ENCODE assay signal across 8 cellular contexts in genomic region chr14:72925815-72926291, GRCh38. TPM values are rescaled to one million over a fixed set of nuclear protein-coding genes. Genes with fewer than 3 reads are reported as not detected.
DNase-seq lines count a peak whose midpoint lies in the region; ATAC-seq and TF ChIP-seq lines count a peak whose summit lies in the region.

No MANE protein-coding gene starts in this region.

- H3K9ac ChIP-seq in iPS-20b (ENCODE audit: low read depth, low read length) = no peak overlapping the region

- H3K27ac Mint-ChIP-seq in activated CD8-positive, alpha-beta T cell treated with anti-CD3 and anti-CD28 coated beads for 36 hours = peak overlapping the region; percentile 91

- no peak for TF ChIP-seq EP300 in suprapubic skin (IDR thresholded peaks at IDR 0.05)

- H3K36me3 Mint-ChIP-seq in activated CD8-positive, alpha-beta T cell treated with anti-CD3 and anti-CD28 coated beads for 36 hours (ENCODE audit: low read depth) = peaks cover 8% of the 10 kb centered on the region

- peaks cover 4% of the 10 kb centered on the region for H3K27me3 Mint-ChIP-seq in activated CD8-positive, alpha-beta T cell treated with anti-CD3 and anti-CD28 coated beads for 36 hours

- H3K36me3 ChIP-seq in iPS-20b (ENCODE audit: insufficient read depth, low read depth, low read length) (no peaks in the 10 kb centered on the region), suprapubic skin (no peaks in the 10 kb centered on the region)

- ATAC-seq in GM18870 (IDR thresholded peaks at IDR 0.05; ENCODE audit: unreplicated experiment) (peak; percentile 17), HG02973 (IDR thresholded peaks at IDR 0.05; ENCODE audit: unreplicated experiment) (peak; percentile 12)
- no peak for ATAC-seq in activated CD8-positive, alpha-beta T cell treated with anti-CD3 and anti-CD28 coated beads for 36 hours

- no peak for DNase-seq in activated CD8-positive, alpha-beta T cell treated with anti-CD3 and anti-CD28 coated beads for 36 hours
- DNase-seq in suprapubic skin (ENCODE audit: low spot score in 2 of 2) = no peak
- no peak for DNase-seq in 8988T
- no peak for DNase-seq in NCI-H128 (lab: John Stamatoyannopoulos, UW; ENCODE audit: unreplicated experiment)
- no peak for DNase-seq in CD1c-positive myeloid dendritic cell (ENCODE audit: extremely low spot score)

- peaks cover 8% of the 10 kb centered on the region for H3K4me1 Mint-ChIP-seq in activated CD8-positive, alpha-beta T cell treated with anti-CD3 and anti-CD28 coated beads for 36 hours (ENCODE audit: low read depth)

- H3K27me3 ChIP-seq in iPS-20b (ENCODE audit: insufficient read depth, low read length) (peaks cover 15% of the 10 kb centered on the region), suprapubic skin (no peaks in the 10 kb centered on the region)

- H3K9me3 ChIP-seq in iPS-20b (ENCODE audit: insufficient read depth, low read depth, low read length) (no peaks in the 10 kb centered on the region), suprapubic skin (no peaks in the 10 kb centered on the region)

- no peak overlapping the region for H3K27ac ChIP-seq in iPS-20b (ENCODE audit: low read length)
- H3K27ac ChIP-seq in suprapubic skin = peak overlapping the region; percentile 60

- no peak for TF ChIP-seq CTCF in activated CD8-positive, alpha-beta T cell treated with anti-CD3 and anti-CD28 coated beads for 36 hours (IDR thresholded peaks at IDR 0.05)
- TF ChIP-seq CTCF in suprapubic skin (IDR thresholded peaks at IDR 0.05) = no peak

- H3K9me3 Mint-ChIP-seq in activated CD8-positive, alpha-beta T cell treated with anti-CD3 and anti-CD28 coated beads for 36 hours = no peaks in the 10 kb centered on the region

- CTCF ChIA-PET in activated CD8-positive, alpha-beta T cell treated with anti-CD3 and anti-CD28 coated beads for 36 hours (lab: Charles Lee) = no interaction called here

- peak overlapping the region; percentile 86 for H3K4me3 ChIP-seq in iPS-20b (ENCODE audit: low read length)
- peak overlapping the region; percentile 68 for H3K4me3 ChIP-seq in suprapubic skin

- no peak for TF ChIP-seq POLR2A in suprapubic skin (IDR thresholded peaks at IDR 0.05)

- H3K4me1 ChIP-seq in iPS-20b (ENCODE audit: insufficient read depth, low read length) = no peaks in the 10 kb centered on the region
- H3K4me1 ChIP-seq in suprapubic skin = peaks cover 12% of the 10 kb centered on the region

- POLR2A ChIA-PET in activated CD8-positive, alpha-beta T cell treated with anti-CD3 and anti-CD28 coated beads for 36 hours (lab: Charles Lee) = interaction anchor here (0.6 to 1.0 kb wide), 3 partner anchors 9 to 216 kb away, joined by 3 read pairs; partner anchors contain the start of gene DPF3

- H3K4me3 Mint-ChIP-seq in activated CD8-positive, alpha-beta T cell treated with anti-CD3 and anti-CD28 coated beads for 36 hours = peak overlapping the region; percentile 92

- WGBS in suprapubic skin = 13% methylated on average over 9 of the region's 33 CpGs

- intact Hi-C loops in activated CD8-positive, alpha-beta T cell treated with anti-CD3 and anti-CD28 coated beads for 36 hours (cut with micrococcal nuclease) = no loop called here

RNA-seq across cellular contexts. Expression of gene DCAF4, which starts 0.4 kb away (rescaled TPM):
- total RNA-seq in activated CD8-positive, alpha-beta T cell treated with anti-CD3 and anti-CD28 coated beads for 36 hours = 10 to 100 TPM; 17.9 to 19.4 TPM
- 10 to 100 TPM; 52.0 to 64.7 (median 55.3) TPM for total RNA-seq in suprapubic skin

RNA-seq across cellular contexts. Expression of gene DPF3, which starts 32.0 kb away (rescaled TPM):
- under 1 TPM; 0.13 to 0.54 TPM for total RNA-seq in activated CD8-positive, alpha-beta T cell treated with anti-CD3 and anti-CD28 coated beads for 36 hours
- total RNA-seq in suprapubic skin = 1 to 10 TPM in 2 of 4 donors, under 1 TPM in 2; 0.39 to 3.4 (median 1.6) TPM
